8 cellular contexts compared by ENCODE assay signal in genomic region chr7:11427686-11428273, GRCh38.
DNase-seq lines count a peak whose midpoint lies in the region; ATAC-seq, FAIRE-seq and TF ChIP-seq lines count a peak whose summit lies in the region.

No MANE protein-coding gene starts in this region.

- H3K27me3 ChIP-seq in MM.1S (replicated peaks; ENCODE audit: insufficient read depth, low read length) (no peaks in the 10 kb centered on the region), psoas muscle (ENCODE audit: insufficient read depth in 3 of 3, low read length in 2 of 3) (no peaks in the 10 kb centered on the region)

- H4K20me1 ChIP-seq in MM.1S (ENCODE audit: insufficient read depth, low read length) = no peaks in the 10 kb centered on the region

- intact Hi-C loops in psoas muscle (cut with DNase I) = loop anchor here (5.0 to 10.0 kb wide), 2 partner anchors 407 to 1065 kb away; partner anchors contain the start of gene THSD7A (in 1 of the 2)

- H3K4me3 ChIP-seq in MM.1S (ENCODE audit: low read length) (no peak overlapping the region), psoas muscle (no peak overlapping the region)

- no peak overlapping the region for H3K4me2 ChIP-seq in MM.1S (ENCODE audit: low read depth, low read length)

- H3K27ac ChIP-seq in MM.1S (ENCODE audit: low read length) (no peak overlapping the region), psoas muscle (no peak overlapping the region)

- WGBS in psoas muscle, 3 donors = 1 to 4% (median 3%) methylated on average over 1 of the region's 1 CpG

- in situ Hi-C loops in SK-MEL-5 (cut with HindIII; ENCODE audit: low pct_unique_long_range_greater_than_20kb, low sequenced_read_pairs) = no loop called here

- no peaks in the 10 kb centered on the region for H3K36me3 ChIP-seq in MM.1S (replicated peaks; ENCODE audit: insufficient read depth, low read length)
- H3K36me3 ChIP-seq in psoas muscle (ENCODE audit: insufficient read depth in 1 of 2, low read depth in 1 of 2) = no peaks in the 10 kb centered on the region

- no peaks in the 10 kb centered on the region for H3K9me3 ChIP-seq in MM.1S (replicated peaks; ENCODE audit: insufficient read depth, low read length)
- no peaks in the 10 kb centered on the region for H3K9me3 ChIP-seq in psoas muscle

- H3F3A ChIP-seq in MM.1S (ENCODE audit: insufficient read depth, low read length) = no peaks in the 10 kb centered on the region

- H2AFZ ChIP-seq in MM.1S (ENCODE audit: low read length) = no peak overlapping the region

- ATAC-seq in GM21526 (IDR thresholded peaks at IDR 0.05; ENCODE audit: low FRiP score, unreplicated experiment) (peak; percentile 68), psoas muscle (no peak)

- peak; percentile 63 for TF ChIP-seq CTCF in MM.1S (IDR thresholded peaks at IDR 0.05; ENCODE audit: low read length)
- TF ChIP-seq CTCF in psoas muscle (IDR thresholded peaks at IDR 0.05) = peak; percentile 63

- no peak for TF ChIP-seq POLR2A in GM12892 (IDR thresholded peaks at IDR 0.05; ENCODE audit: low read depth, low read length)

- DNase-seq in DMS114 treated with DMSO at 0.1 percent for 48 hours (lab: John Stamatoyannopoulos, UW; ENCODE audit: unreplicated experiment) (peak; percentile 61), MM.1S (peak; percentile 57), SK-MEL-5 (ENCODE audit: low read depth, low spot score) (peak; percentile 80), fibroblast of peridontal ligament (ENCODE audit: extremely low read depth) (peak; percentile 78), psoas muscle (no peak), GM12892 (ENCODE audit: insufficient read length) (no peak)
- no peak for DNase-seq in activated CD8-positive, alpha-beta memory T cell treated with anti-CD3 and anti-CD28 coated beads, Interleukin-2, amount 50 U/mL, for 48 hours

- no peak for FAIRE-seq in GM12892 (lab: Jason Lieb, UNC)

- H3K9ac ChIP-seq in MM.1S (ENCODE audit: low read length) = no peak overlapping the region

- H3K4me1 ChIP-seq in MM.1S (ENCODE audit: low read length) = peaks cover 7% of the 10 kb centered on the region; the same call in 1 of the 2 replicates
- H3K4me1 ChIP-seq in psoas muscle = no peaks in the 10 kb centered on the region

- H3K9me2 ChIP-seq in MM.1S (replicated peaks; ENCODE audit: insufficient read depth, low read length) = no peaks in the 10 kb centered on the region

- no peaks in the 10 kb centered on the region for H3K79me2 ChIP-seq in MM.1S (ENCODE audit: low read length)

Comparison
In these comparisons a context has a peak if more than half of its experiments do, and no peak if none do; other contexts are left out.
1. DNase-seq: peak in DMS114 treated with DMSO at 0.1 percent for 48 hours (single experiment), MM.1S (single experiment), SK-MEL-5 (single experiment) and fibroblast of peridontal ligament (single experiment); none in psoas muscle (0 of 2), activated CD8-positive, alpha-beta memory T cell treated with anti-CD3 and anti-CD28 coated beads, Interleukin-2, amount 50 U/mL, for 48 hours (single experiment) and GM12892 (single experiment).